In the genomic region with DNA sequence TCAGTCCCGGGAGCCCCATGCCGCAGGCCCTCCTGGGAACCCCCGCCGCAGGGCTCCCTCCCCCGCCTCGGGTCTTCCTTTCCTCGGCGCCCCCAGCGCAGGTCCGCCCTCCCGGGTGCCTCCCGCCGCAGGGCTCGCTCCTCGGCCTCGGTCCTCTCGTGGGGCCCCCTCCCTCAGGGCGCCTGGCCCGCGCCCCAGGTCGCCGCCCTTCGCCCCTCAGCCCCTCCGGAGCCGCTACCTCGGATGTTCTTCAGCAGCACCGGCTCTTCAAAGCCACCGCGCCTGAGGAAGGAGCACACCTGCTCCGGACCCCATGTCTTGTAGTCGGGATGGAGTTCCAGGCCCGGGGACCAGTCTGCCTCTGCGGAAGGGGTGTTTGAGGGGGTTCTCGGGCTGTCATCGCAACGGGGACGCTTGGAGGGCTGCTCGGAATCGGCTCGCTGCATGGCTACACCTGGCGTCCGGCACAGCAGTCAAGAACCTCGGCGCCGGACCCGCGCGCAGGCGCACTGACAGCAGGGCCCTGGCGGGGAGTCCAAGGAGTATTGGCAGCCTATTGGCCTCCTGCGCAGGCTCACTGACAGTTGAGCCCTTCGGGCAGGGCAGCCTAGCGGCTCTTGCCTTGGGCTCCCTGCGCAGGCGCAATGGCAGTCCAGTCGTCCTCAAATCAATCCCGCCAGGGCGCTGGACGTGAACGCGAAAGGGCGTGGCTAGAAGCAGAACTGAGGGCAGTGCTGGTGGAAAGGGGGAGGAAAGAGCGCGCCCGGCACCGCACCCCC, we compare ENCODE assay signal across 8 cellular contexts. TPM values are rescaled to one million over a fixed set of nuclear protein-coding genes. Genes with fewer than 3 reads are reported as not detected.
DNase-seq lines count a peak whose midpoint lies in the region; ATAC-seq and TF ChIP-seq lines count a peak whose summit lies in the region.

TSS of gene SAMHD1 (minus strand) at position 511 of the 779 bp plus-strand sequence. CDS start at position 446, 65 bp downstream.

- TF ChIP-seq CTCF in GM10248 (IDR thresholded peaks at IDR 0.05; ENCODE audit: control extremely low read depth, extremely low read depth, low read depth, missing control alignments) (no peak), ovary (IDR thresholded peaks at IDR 0.05) (peak in 2 of 3 donors; percentile 45 to 56), thyroid gland (IDR thresholded peaks at IDR 0.05) (peak in 3 of 6 experiments; percentile 20 to 31 (median 20))

- intact Hi-C loops in head of caudate nucleus (cut with DNase I) = loop anchor here (5.0 kb wide), 1 partner anchor 334 kb away; no protein-coding TSS in a partner anchor
- intact Hi-C loops in ovary (cut with DNase I) = no loop called here
- intact Hi-C loops in thyroid gland (cut with DNase I) = no loop called here

- ATAC-seq in HG02588 (IDR thresholded peaks at IDR 0.05; ENCODE audit: unreplicated experiment) = peak; percentile 89

- DNase-seq in GM10248 (ENCODE audit: extremely low spot score) (peak; percentile 100), NCI-H1105 (lab: John Stamatoyannopoulos, UW) (peak; percentile 96), SKM-1 treated with dmso at 0.1 percent for 144 hours (lab: John Stamatoyannopoulos, UW; ENCODE audit: unreplicated experiment) (peak; percentile 97), head of caudate nucleus (peak; percentile 88 to 98 (median 96)), ovary (peak; percentile 95 to 98 (median 97)), thyroid gland (peak; percentile 98 to 99)
- peak; percentile 95 for DNase-seq in activated naive CD8-positive, alpha-beta T cell treated with anti-CD3 and anti-CD28 coated beads for 36 hours

- H3K36me3 ChIP-seq in ovary (no peaks in the 10 kb centered on the region), thyroid gland (no peaks in the 10 kb centered on the region)

- H3K4me3 Mint-ChIP-seq in activated naive CD8-positive, alpha-beta T cell treated with anti-CD3 and anti-CD28 coated beads for 36 hours = peak within 1 kb of the TSS; percentile 88

- POLR2A ChIA-PET in GM10248 (lab: Yijun Ruan, JAX) = no interaction called here

- H3K9me3 ChIP-seq in ovary (no peaks in the 10 kb centered on the region), thyroid gland (no peaks in the 10 kb centered on the region)

- H3K27me3 ChIP-seq in ovary = no peaks in the 10 kb centered on the region
- no peaks in the 10 kb centered on the region for H3K27me3 ChIP-seq in thyroid gland

- peak within 1 kb of the TSS; percentile 92 for H3K27ac Mint-ChIP-seq in activated naive CD8-positive, alpha-beta T cell treated with anti-CD3 and anti-CD28 coated beads for 36 hours

- no peaks in the 10 kb centered on the region for H3K27me3 Mint-ChIP-seq in activated naive CD8-positive, alpha-beta T cell treated with anti-CD3 and anti-CD28 coated beads for 36 hours

- H3K4me3 ChIP-seq in ovary = peak within 1 kb of the TSS; percentile 68
- H3K4me3 ChIP-seq in thyroid gland (replicated peaks in 1 of 3) = peak within 1 kb of the TSS; percentile 79 to 91 (median 86)

- CTCF ChIA-PET in GM10248 (lab: Yijun Ruan, JAX) = no interaction called here

- 0 to 1% (median 0%) methylated on average over 32 to 66 of the region's 66 CpGs for WGBS in ovary, 3 donors
- 0% methylated on average over 17 to 34 of the region's 66 CpGs for WGBS in thyroid gland, 2 donors

- H3K27ac ChIP-seq in ovary = peak within 1 kb of the TSS; percentile 75 to 85
- peak within 1 kb of the TSS; percentile 87 to 89 (median 88) for H3K27ac ChIP-seq in thyroid gland

- TF ChIP-seq POLR2A in ovary (IDR thresholded peaks at IDR 0.05) = peak; percentile 98
- TF ChIP-seq POLR2A in thyroid gland (IDR thresholded peaks at IDR 0.05) = peak; percentile 68 to 85

- H3K4me1 ChIP-seq in ovary (ENCODE audit: insufficient read depth) (peaks cover 14% of the 10 kb centered on the region), thyroid gland (peaks cover 25 to 31% of the 10 kb centered on the region in 2 donors)

- peaks cover 21% of the 10 kb centered on the region for H3K36me3 Mint-ChIP-seq in activated naive CD8-positive, alpha-beta T cell treated with anti-CD3 and anti-CD28 coated beads for 36 hours

- H3K4me1 Mint-ChIP-seq in activated naive CD8-positive, alpha-beta T cell treated with anti-CD3 and anti-CD28 coated beads for 36 hours = peaks cover 49% of the 10 kb centered on the region

- H3K9me3 Mint-ChIP-seq in activated naive CD8-positive, alpha-beta T cell treated with anti-CD3 and anti-CD28 coated beads for 36 hours = peaks cover 1% of the 10 kb centered on the region

- TF ChIP-seq EP300 in ovary (IDR thresholded peaks at IDR 0.05) = no peak

RNA-seq across cellular contexts. Expression of gene SAMHD1, which starts in this region (rescaled TPM):
- total RNA-seq in activated naive CD8-positive, alpha-beta T cell treated with anti-CD3 and anti-CD28 coated beads for 36 hours = 10 to 100 TPM; 35.6 to 43.2 TPM
- total RNA-seq in ovary (100 to 1,000 TPM in 4 of 7 donors, 10 to 100 TPM in 3; 25.4 to 161 (median 103) TPM), thyroid gland (100 to 1,000 TPM in 2 of 4 donors, 10 to 100 TPM in 2; 60.6 to 227 (median 112) TPM)
- polyA plus RNA-seq in ovary = 100 to 1,000 TPM in 1 of 2 donors, 10 to 100 TPM in 1; 43.7 to 184 TPM

Comparison
In these comparisons a context has a peak if more than half of its experiments do, and no peak if none do; other contexts are left out.
1. Peak in every context shown above with its lines: DNase-seq, ATAC-seq, H3K4me3 ChIP-seq and H3K27ac ChIP-seq.